Comparison of ENCODE assay signal across 29 cellular contexts in the genomic region with DNA sequence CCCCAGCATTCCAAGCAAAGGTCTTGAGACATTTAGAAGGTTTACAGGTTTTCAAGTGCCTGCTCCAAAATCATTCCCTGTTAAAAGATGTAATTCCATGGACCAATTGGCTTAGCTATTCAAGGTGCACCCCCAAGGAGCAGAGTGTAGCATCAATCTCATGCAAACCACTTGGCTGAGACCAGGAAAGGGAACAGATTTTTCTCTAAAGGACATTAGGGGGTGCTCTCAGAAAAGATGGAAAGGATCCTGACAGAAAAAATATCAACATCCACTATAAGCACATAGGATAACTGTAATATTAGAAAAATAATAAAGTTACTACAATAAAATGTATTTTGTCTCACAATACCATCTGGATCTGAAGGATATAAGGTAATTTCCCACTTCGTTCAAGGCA.
DNase-seq lines count a peak whose midpoint lies in the region; ATAC-seq, FAIRE-seq and TF ChIP-seq lines count a peak whose summit lies in the region.
"Had no signal": no experiment of that assay in that cellular context is flagged by ENCODE, and none has a peak within 500 bp of the region (broad histone marks: within the 10 kb centered on the region; RNA-seq: fewer than 3 reads in every experiment).

No MANE protein-coding gene starts in this region.

- no peaks in the 10 kb centered on the region for H3K4me1 Mint-ChIP-seq in osteocyte (ENCODE audit: unreplicated experiment)
- H3K4me1 Mint-ChIP-seq: natural killer cell; stimulated activated naive B cell treated with anti-CD40 and anti-IgM and Interleukin-4, amounts not matched to agents 10 μg/mL and 1 μg/mL and 100 μg/mL, for 72 hours had no signal

- H3K27ac Mint-ChIP-seq in osteocyte (ENCODE audit: unreplicated experiment), result no peak overlapping the region
- H3K27ac Mint-ChIP-seq: natural killer cell; stimulated activated naive B cell treated with anti-CD40 and anti-IgM and Interleukin-4, amounts not matched to agents 10 μg/mL and 1 μg/mL and 100 μg/mL, for 72 hours had no signal

- H3K36me3 ChIP-seq in cardiac muscle cell (no peaks in the 10 kb centered on the region), PC-3 (ENCODE audit: low read depth, low read length) (no peaks in the 10 kb centered on the region)
- H3K36me3 ChIP-seq: adrenal gland, right atrium auricular region, spleen had no signal

- H3K4me3 ChIP-seq in cardiac muscle cell, result no peak overlapping the region
- H3K4me3 ChIP-seq in PC-3 (ENCODE audit: low read length), result no peak overlapping the region
- H3K4me3 ChIP-seq in epithelial cell of proximal tubule (ENCODE audit: low read depth, low read length), result no peak overlapping the region
- H3K4me3 ChIP-seq: adrenal gland, coronary artery, right atrium auricular region, spleen had no signal

- no peaks in the 10 kb centered on the region for H3K36me3 Mint-ChIP-seq in osteocyte (ENCODE audit: unreplicated experiment)
- H3K36me3 Mint-ChIP-seq: natural killer cell; stimulated activated naive B cell treated with anti-CD40 and anti-IgM and Interleukin-4, amounts not matched to agents 10 μg/mL and 1 μg/mL and 100 μg/mL, for 72 hours had no signal

- peak in 1 of 2 donors; percentile 4 for DNase-seq in cardiac muscle cell (ENCODE audit: low read depth in 1 of 2, low spot score in 1 of 2)
- no peak for DNase-seq in left ventricle myocardium superior
- peak; percentile 21 for DNase-seq in PC-3
- no peak for DNase-seq in epithelial cell of proximal tubule (ENCODE audit: low read depth)
- no peak for DNase-seq in osteocyte (ENCODE audit: extremely low spot score, unreplicated experiment)
- DNase-seq in left lobe of liver (ENCODE audit: low spot score), result no peak
- no peak for DNase-seq in frontal cortex (ENCODE audit: low spot score in 2 of 2)
- DNase-seq: activated CD4-positive, alpha-beta T cell treated with anti-CD3 and anti-CD28 coated beads for 4 hours; activated CD8-positive, alpha-beta memory T cell treated with anti-CD3 and anti-CD28 coated beads for 24 hours; activated T-cell treated with anti-CD3 and anti-CD28 coated beads, Interleukin-2, amount 50 U/mL, for 1 hour; adrenal gland; C1 segment of cervical spinal cord; Caco-2; DMS79 treated with DMSO at 0.1 percent for 48 hours; KG1; natural killer cell; NCI-H146; NCI-H510A treated with DMSO at 0.1 percent for 48 hours; spleen; stimulated activated CD4-positive, alpha-beta T cell treated with anti-CD3 and anti-CD28 coated beads, Interleukin-4, amount 100 ng/mL, for 1 hour; stimulated activated naive B cell treated with anti-CD40 and anti-IgM and Interleukin-4, amounts not matched to agents 10 μg/mL and 1 μg/mL and 100 μg/mL, for 72 hours had no signal

- no peaks in the 10 kb centered on the region for H3K27me3 Mint-ChIP-seq in osteocyte (ENCODE audit: unreplicated experiment)
- H3K27me3 Mint-ChIP-seq: stimulated activated naive B cell treated with anti-CD40 and anti-IgM and Interleukin-4, amounts not matched to agents 10 μg/mL and 1 μg/mL and 100 μg/mL, for 72 hours had no signal

- CTCF ChIA-PET in PC-3 (lab: Charles Lee), result no interaction called here

- H3K79me2 ChIP-seq in PC-3 (ENCODE audit: low read length), result no peaks in the 10 kb centered on the region

- H3K4me2 ChIP-seq in PC-3 (ENCODE audit: low read length), result no peak overlapping the region

- no peaks in the 10 kb centered on the region for H4K20me1 ChIP-seq in PC-3 (ENCODE audit: low read length)

- no peak for FAIRE-seq in frontal cortex (lab: Jason Lieb, UNC)
- FAIRE-seq: A204.1, GM12891, islet of Langerhans, urothelium cell line had no signal

- no peaks in the 10 kb centered on the region for H3K9me2 ChIP-seq in PC-3 (replicated peaks; ENCODE audit: low read length)

- no TSS peak for BruUV-seq in PC-3 (replicated peaks; lab: Mats Ljungman, UMichigan)

- POLR2A ChIA-PET in PC-3 (lab: Charles Lee; ENCODE audit: unreplicated experiment), result no interaction called here

- H3K27ac ChIP-seq in cardiac muscle cell (no peak overlapping the region), PC-3 (ENCODE audit: low read length) (no peak overlapping the region)
- H3K27ac ChIP-seq: adrenal gland, coronary artery, right atrium auricular region, RWPE1, spleen had no signal

- H2AFZ ChIP-seq in PC-3 (ENCODE audit: low read length), result no peak overlapping the region

- peaks cover 4% of the 10 kb centered on the region for H3K9me3 Mint-ChIP-seq in osteocyte (ENCODE audit: unreplicated experiment)

- no peak for ATAC-seq in left ventricle myocardium superior
- ATAC-seq in PC-3, result 0 out of 2 replicates have a peak, but pooled peaks have one; percentile 18
- no peak for ATAC-seq in GM21515 (IDR thresholded peaks at IDR 0.05; ENCODE audit: unreplicated experiment)
- no peak for ATAC-seq in left lobe of liver
- ATAC-seq: natural killer cell; stimulated activated naive B cell treated with anti-CD40 and anti-IgM and Interleukin-4, amounts not matched to agents 10 μg/mL and 1 μg/mL and 100 μg/mL, for 72 hours had no signal

- H3K4me1 ChIP-seq in cardiac muscle cell (ENCODE audit: low read depth), result peaks cover 28% of the 10 kb centered on the region
- H3K4me1 ChIP-seq in PC-3 (ENCODE audit: insufficient read depth, low read length), result no peaks in the 10 kb centered on the region
- H3K4me1 ChIP-seq: adrenal gland, Caco-2, right atrium auricular region had no signal

- H3K9me3 ChIP-seq in cardiac muscle cell (ENCODE audit: low read depth) (no peaks in the 10 kb centered on the region), PC-3 (ENCODE audit: low read length) (no peaks in the 10 kb centered on the region)
- H3K9me3 ChIP-seq: adrenal gland, Caco-2, right atrium auricular region had no signal

- intact Hi-C loops in left ventricle myocardium superior (cut with micrococcal nuclease) (no loop called here), PC-3 (cut with micrococcal nuclease) (no loop called here)

- peak; percentile 8 for TF ChIP-seq CTCF in cardiac muscle cell (IDR thresholded peaks at IDR 0.05; ENCODE audit: low read depth, low read length)
- TF ChIP-seq CTCF in PC-3 (conservative IDR thresholded peaks at IDR 0.05; ENCODE audit: low read depth, low read length), result no peak; the same call in 1 of the 2 replicates
- TF ChIP-seq CTCF in epithelial cell of proximal tubule (conservative IDR thresholded peaks at IDR 0.05; ENCODE audit: low read depth, low read length), result peak; percentile 4
- TF ChIP-seq CTCF in osteocyte (IDR thresholded peaks at IDR 0.05), result peak; percentile 32

- H3K9ac ChIP-seq in PC-3 (ENCODE audit: low read length), result no peak overlapping the region

- no peak overlapping the region for H3K4me3 Mint-ChIP-seq in osteocyte (ENCODE audit: unreplicated experiment)
- H3K4me3 Mint-ChIP-seq: natural killer cell; stimulated activated naive B cell treated with anti-CD40 and anti-IgM and Interleukin-4, amounts not matched to agents 10 μg/mL and 1 μg/mL and 100 μg/mL, for 72 hours had no signal

- H3F3A ChIP-seq in PC-3 (ENCODE audit: low read length, unreplicated experiment), result no peaks in the 10 kb centered on the region

- no peaks in the 10 kb centered on the region for H3K27me3 ChIP-seq in cardiac muscle cell
- no peaks in the 10 kb centered on the region for H3K27me3 ChIP-seq in PC-3 (ENCODE audit: low read length)
- H3K27me3 ChIP-seq: adrenal gland, right atrium auricular region, spleen had no signal
